In the genomic region with DNA sequence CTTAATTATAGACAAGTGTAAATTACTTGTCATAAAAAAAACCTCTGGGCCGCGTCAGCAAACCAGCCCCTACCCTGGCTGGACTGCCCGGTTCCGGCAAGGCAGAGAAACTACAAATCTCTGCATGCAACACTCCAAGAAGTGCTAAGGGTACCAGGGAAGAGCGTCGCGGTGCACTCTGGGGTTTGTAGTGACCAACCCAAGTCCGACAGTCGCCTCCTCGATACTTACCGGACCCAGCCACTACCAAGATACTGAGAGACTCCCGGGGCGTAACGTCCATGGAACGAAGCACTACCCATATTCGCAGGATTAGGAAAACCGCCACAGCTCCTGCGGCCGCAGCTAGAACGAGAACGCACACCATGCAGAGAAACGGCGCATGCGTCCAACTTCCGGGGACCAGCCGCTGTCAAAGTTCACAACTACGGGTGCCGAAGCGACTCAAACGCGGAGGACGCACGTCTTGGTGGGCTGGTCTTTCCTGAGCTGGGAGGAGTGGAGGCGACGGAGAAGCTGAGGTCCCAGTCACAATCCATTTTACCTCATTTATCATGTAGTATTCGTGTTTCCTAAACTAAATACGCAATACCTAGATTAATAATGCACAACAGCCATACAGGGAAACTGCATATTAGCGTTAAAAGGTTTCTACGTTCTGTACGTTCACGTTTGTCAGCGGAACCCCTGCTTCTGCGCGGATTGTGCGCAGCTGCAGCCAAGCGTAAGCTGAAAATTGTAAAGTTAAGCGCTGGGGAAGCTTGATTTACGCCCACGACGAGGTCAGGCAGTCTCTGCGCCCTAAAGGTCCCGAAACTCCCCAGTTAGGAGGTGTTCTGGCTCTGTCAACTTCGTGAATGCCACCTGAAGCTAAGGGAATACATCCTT, we compare ENCODE assay signal across 8 cellular contexts. TPM values are rescaled to one million over a fixed set of nuclear protein-coding genes. Genes with fewer than 3 reads are reported as not detected.
DNase-seq lines count a peak whose midpoint lies in the region; ATAC-seq, FAIRE-seq and TF ChIP-seq lines count a peak whose summit lies in the region.

A gene with protein sequence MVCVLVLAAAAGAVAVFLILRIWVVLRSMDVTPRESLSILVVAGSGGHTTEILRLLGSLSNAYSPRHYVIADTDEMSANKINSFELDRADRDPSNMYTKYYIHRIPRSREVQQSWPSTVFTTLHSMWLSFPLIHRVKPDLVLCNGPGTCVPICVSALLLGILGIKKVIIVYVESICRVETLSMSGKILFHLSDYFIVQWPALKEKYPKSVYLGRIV (minus strand): TSS at position 420 of the 888 bp plus-strand sequence. CDS start 53 bp downstream, at position 367.

- H3K4me2 ChIP-seq in hepatocyte: peak within 1 kb of the TSS; percentile 81

- peak; percentile 97 for ATAC-seq in HG02981 (IDR thresholded peaks at IDR 0.05; ENCODE audit: unreplicated experiment)
- peak; percentile 98 for ATAC-seq in aorta (ENCODE audit: low FRiP score)

- H3K9ac ChIP-seq in rectal smooth muscle tissue (ENCODE audit: low read length): peak within 1 kb of the TSS; percentile 63

- H3K36me3 ChIP-seq in hepatocyte (replicated peaks; ENCODE audit: insufficient read depth, low read depth): no peaks in the 10 kb centered on the region
- H3K36me3 ChIP-seq in rectal smooth muscle tissue (ENCODE audit: control insufficient read depth, insufficient read depth, low read length): no peaks in the 10 kb centered on the region
- no peaks in the 10 kb centered on the region for H3K36me3 ChIP-seq in aorta (ENCODE audit: control insufficient read depth in 1 of 2, insufficient read depth in 2 of 2, low read length in 1 of 2)

- in situ Hi-C loops in astrocyte of the cerebellum (cut with HindIII; ENCODE audit: low sequenced_read_pairs): no loop called here

- H3K4me1 ChIP-seq in hepatocyte (ENCODE audit: insufficient read depth): peaks cover 10% of the 10 kb centered on the region
- H3K4me1 ChIP-seq in rectal smooth muscle tissue (ENCODE audit: control insufficient read depth, insufficient read depth, low read length): no peaks in the 10 kb centered on the region
- H3K4me1 ChIP-seq in aorta (ENCODE audit: control insufficient read depth in 1 of 2, insufficient read depth in 2 of 2, low read length in 2 of 2): no peaks in the 10 kb centered on the region

- TF ChIP-seq CTCF in astrocyte of the cerebellum (IDR thresholded peaks at IDR 0.05; ENCODE audit: low read depth, low read length, missing control alignments) (no peak), hepatocyte (IDR thresholded peaks at IDR 0.05; ENCODE audit: poor library complexity) (no peak)

- intact Hi-C loops in aorta (cut with DNase I): loop anchor here in 1 of 2 donors (5.0 kb wide), 1 partner anchor 45 kb away; a partner anchor contains a TSS

- no peaks in the 10 kb centered on the region for H3K9me2 ChIP-seq in hepatocyte (replicated peaks; ENCODE audit: insufficient read depth)

- H3K27me3 ChIP-seq in hepatocyte (no peaks in the 10 kb centered on the region), rectal smooth muscle tissue (ENCODE audit: control insufficient read depth, insufficient read depth, low read length) (no peaks in the 10 kb centered on the region), aorta (ENCODE audit: control insufficient read depth in 1 of 2, insufficient read depth in 2 of 2, low read length in 1 of 2) (no peaks in the 10 kb centered on the region)

- H3K27ac ChIP-seq in hepatocyte (peak within 1 kb of the TSS; percentile 96), rectal smooth muscle tissue (ENCODE audit: low read depth, low read length) (peak within 1 kb of the TSS; percentile 94), aorta (ENCODE audit: low read depth in 1 of 2, low read length in 2 of 2) (peak within 1 kb of the TSS in 1 of 2 donors; percentile 96)

- H3K4me3 ChIP-seq in astrocyte of the cerebellum (ENCODE audit: low read depth, low read length) (peak within 1 kb of the TSS; percentile 82), hepatocyte (peak within 1 kb of the TSS; percentile 77), rectal smooth muscle tissue (ENCODE audit: low read length) (peak within 1 kb of the TSS; percentile 90), aorta (ENCODE audit: low read length in 2 of 2) (peak within 1 kb of the TSS; percentile 58 to 97)

- WGBS in hepatocyte (ENCODE audit: low lambda C conversion rate, missing lambda C conversion rate): under 1% methylated on average over 53 of the region's 53 CpGs
- 0% methylated on average over 53 of the region's 53 CpGs for WGBS in aorta, 2 donors

- H4K20me1 ChIP-seq in hepatocyte (ENCODE audit: insufficient read depth, poor library complexity, severe bottlenecking): no peaks in the 10 kb centered on the region

- DNase-seq in GM18507 (ENCODE audit: extremely low spot score, insufficient read length, low read depth) (peak; percentile 73), NCI-H2029 (lab: John Stamatoyannopoulos, UW) (peak; percentile 94), T-helper 9 cell (peak; percentile 91), astrocyte of the cerebellum (ENCODE audit: low read depth) (peak; percentile 92), hepatocyte (ENCODE audit: low spot score) (peak; percentile 96), aorta (peak; percentile 97)

- H3K9me3 ChIP-seq in hepatocyte (ENCODE audit: low read depth) (no peaks in the 10 kb centered on the region), aorta (ENCODE audit: control insufficient read depth, low read length) (no peaks in the 10 kb centered on the region)

- peak within 1 kb of the TSS; percentile 97 for H2AFZ ChIP-seq in hepatocyte

- peak; percentile 97 for FAIRE-seq in GM18507 (lab: Jason Lieb, UNC)

- H3K79me2 ChIP-seq in hepatocyte: peaks cover 3% of the 10 kb centered on the region

RNA-seq across cellular contexts. Expression of the gene that starts here (rescaled TPM):
- 2.5 and 4.7 TPM in 2 replicates for total RNA-seq in hepatocyte
- 15.2 and 22.5 TPM in 2 replicates for polyA plus RNA-seq in hepatocyte
- total RNA-seq in aorta: 1 to 10 TPM; 2.8 to 3.2 TPM
- polyA plus RNA-seq in aorta: under 1 TPM; 0.50 to 0.79 TPM
